ENCODE assay signal across 8 cellular contexts in genomic region chr15:101675796-101676582, GRCh38. TPM values are rescaled to one million over a fixed set of nuclear protein-coding genes. Genes with fewer than 3 reads are reported as not detected.
A peak's percentile ranks its signal among the peaks of the same experiment; 100 is the strongest.
DNase-seq lines count a peak whose midpoint lies in the region; ATAC-seq and TF ChIP-seq lines count a peak whose summit lies in the region.

No MANE protein-coding gene starts in this region.

- TF ChIP-seq POLR2A in vagina (IDR thresholded peaks at IDR 0.05) = no peak

- ATAC-seq in GM18502 (IDR thresholded peaks at IDR 0.05; ENCODE audit: poor library complexity, unreplicated experiment) (peak; percentile 98), HG02763 (IDR thresholded peaks at IDR 0.05; ENCODE audit: unreplicated experiment) (peak; percentile 68), GM21360 (IDR thresholded peaks at IDR 0.05; ENCODE audit: unreplicated experiment) (no peak)

- H3K36me3 ChIP-seq in vagina (peaks cover 0 to 32% of the 10 kb centered on the region in 2 donors), SJCRH30 (peaks cover 26% of the 10 kb centered on the region)

- peak overlapping the region; percentile 36 for H3K4me3 Mint-ChIP-seq in activated CD4-positive, alpha-beta memory T cell treated with anti-CD3 and anti-CD28 coated beads, Interleukin-2, amount 10 ng/mL, durations not matched to agents 7 days and 5 days

- peak overlapping the region; percentile 57 for H3K27ac Mint-ChIP-seq in activated CD4-positive, alpha-beta memory T cell treated with anti-CD3 and anti-CD28 coated beads, Interleukin-2, amount 10 ng/mL, durations not matched to agents 7 days and 5 days

- POLR2A ChIA-PET in activated CD4-positive, alpha-beta memory T cell treated with anti-CD3 and anti-CD28 coated beads, Interleukin-2, amount 10 ng/mL, durations not matched to agents 7 days and 5 days (lab: Charles Lee) = interaction anchor here (0.7 to 1.9 kb wide), 2 partner anchors 48 to 356 kb away, joined by 3 to 9 read pairs; partner anchors contain the start of gene TARS3

- H3K4me3 ChIP-seq in vagina = no peak overlapping the region
- no peak overlapping the region for H3K4me3 ChIP-seq in SJCRH30

- H3K27me3 ChIP-seq in layer of hippocampus (ENCODE audit: control insufficient read depth, insufficient read depth, low read length) (no peaks in the 10 kb centered on the region), vagina (no peaks in the 10 kb centered on the region), SJCRH30 (no peaks in the 10 kb centered on the region)

- intact Hi-C loops in vagina (cut with DNase I) = no loop called here

- CTCF ChIA-PET in activated CD4-positive, alpha-beta memory T cell treated with anti-CD3 and anti-CD28 coated beads, Interleukin-2, amount 10 ng/mL, durations not matched to agents 7 days and 5 days (lab: Charles Lee) = interaction anchor here (1.1 kb wide), 1 partner anchor 14 kb away, joined by 4 read pairs; no protein-coding TSS in a partner anchor

- no peaks in the 10 kb centered on the region for H3K4me1 ChIP-seq in vagina
- no peaks in the 10 kb centered on the region for H3K4me1 ChIP-seq in SJCRH30

- H3K9me3 ChIP-seq in vagina (no peaks in the 10 kb centered on the region), SJCRH30 (replicated peaks) (no peaks in the 10 kb centered on the region)

- H3K36me3 Mint-ChIP-seq in activated CD4-positive, alpha-beta memory T cell treated with anti-CD3 and anti-CD28 coated beads, Interleukin-2, amount 10 ng/mL, durations not matched to agents 7 days and 5 days (ENCODE audit: low read depth) = peaks cover 38% of the 10 kb centered on the region

- no peaks in the 10 kb centered on the region for H3K9me3 Mint-ChIP-seq in activated CD4-positive, alpha-beta memory T cell treated with anti-CD3 and anti-CD28 coated beads, Interleukin-2, amount 10 ng/mL, durations not matched to agents 7 days and 5 days

- H3K27me3 Mint-ChIP-seq in activated CD4-positive, alpha-beta memory T cell treated with anti-CD3 and anti-CD28 coated beads, Interleukin-2, amount 10 ng/mL, durations not matched to agents 7 days and 5 days = no peaks in the 10 kb centered on the region

- TF ChIP-seq CTCF in vagina (IDR thresholded peaks at IDR 0.05) = no peak

- peaks cover 24% of the 10 kb centered on the region for H3K4me1 Mint-ChIP-seq in activated CD4-positive, alpha-beta memory T cell treated with anti-CD3 and anti-CD28 coated beads, Interleukin-2, amount 10 ng/mL, durations not matched to agents 7 days and 5 days

- no peak for DNase-seq in activated CD4-positive, alpha-beta memory T cell treated with anti-CD3 and anti-CD28 coated beads, Interleukin-2, amount 10 ng/mL, durations not matched to agents 7 days and 5 days
- DNase-seq in vagina (ENCODE audit: extremely low spot score in 2 of 2) (no peak), SJCRH30 (no peak)
- no peak for DNase-seq in stimulated activated CD4-positive, alpha-beta T cell treated with anti-CD3 and anti-CD28 coated beads, Interleukin-12 subunit alpha, Interleukin-12 subunit beta, amount 100 ng/mL, for 4 hours

- peak overlapping the region; percentile 42 for H3K27ac ChIP-seq in layer of hippocampus (ENCODE audit: low read depth, low read length)
- H3K27ac ChIP-seq in vagina = no peak overlapping the region
- H3K27ac ChIP-seq in SJCRH30 = no peak overlapping the region

RNA-seq across cellular contexts. Expression of gene TM2D3, which starts 23.8 kb away (rescaled TPM):
- 10 to 100 TPM; 41.8 to 43.8 TPM for total RNA-seq in activated CD4-positive, alpha-beta memory T cell treated with anti-CD3 and anti-CD28 coated beads, Interleukin-2, amount 10 ng/mL, durations not matched to agents 7 days and 5 days
- 39.0 TPM for total RNA-seq in vagina
- total RNA-seq in SJCRH30 (2014; rRNA removed; shearing (Covaris generic)) = 54.6 and 57.0 TPM in 2 replicates

RNA-seq across cellular contexts. Expression of gene TARS3, which starts 48.3 kb away (rescaled TPM):
- 10 to 100 TPM; 10.3 to 12.3 TPM for total RNA-seq in activated CD4-positive, alpha-beta memory T cell treated with anti-CD3 and anti-CD28 coated beads, Interleukin-2, amount 10 ng/mL, durations not matched to agents 7 days and 5 days
- total RNA-seq in vagina = 6.9 TPM
- total RNA-seq in SJCRH30 (2014; rRNA removed; shearing (Covaris generic)) = 23.7 and 28.8 TPM in 2 replicates
